In genomic region chr3:154334973-154335420, GRCh38 we compare ENCODE assay signal across 8 cellular contexts. TPM values are rescaled to one million over a fixed set of nuclear protein-coding genes. Genes with fewer than 3 reads are reported as not detected.
A peak's percentile ranks its signal among the peaks of the same experiment; 100 is the strongest.
DNase-seq lines count a peak whose midpoint lies in the region; ATAC-seq and TF ChIP-seq lines count a peak whose summit lies in the region.

No MANE protein-coding gene starts in this region.

- H3K27me3 ChIP-seq in adrenal gland, result peaks cover under 1% of the 10 kb centered on the region

- H3K4me1 ChIP-seq in adrenal gland (replicated peaks in 1 of 2), result no peaks in the 10 kb centered on the region

- 8 to 21% (median 15%) methylated on average over 3 of the region's 3 CpGs for WGBS in adrenal gland, 4 donors

- H3K4me3 ChIP-seq in adrenal gland, result no peak overlapping the region

- intact Hi-C loops in adrenal gland (cut with DNase I), result loop anchor here in 1 of 2 donors (10.0 kb wide), 1 partner anchor 990 kb away; no protein-coding TSS in a partner anchor

- no peaks in the 10 kb centered on the region for H3K9me3 ChIP-seq in adrenal gland (replicated peaks in 1 of 3)

- DNase-seq in AG20443 (ENCODE audit: low spot score), result peak; percentile 29
- peak; percentile 35 for DNase-seq in NCI-H1694 (lab: John Stamatoyannopoulos, UW)
- DNase-seq in adrenal gland, result no peak
- DNase-seq in left kidney (ENCODE audit: low read depth, low spot score), result peak; percentile 49

- H3K27ac ChIP-seq in adrenal gland, result no peak overlapping the region

- no peaks in the 10 kb centered on the region for H3K36me3 ChIP-seq in adrenal gland (replicated peaks in 1 of 2)

- peak; percentile 37 to 65 (median 44) for TF ChIP-seq CTCF in adrenal gland (IDR thresholded peaks at IDR 0.05)

- ATAC-seq in GM18502 (IDR thresholded peaks at IDR 0.05; ENCODE audit: poor library complexity, unreplicated experiment) (peak; percentile 65), GM19467 (IDR thresholded peaks at IDR 0.05; ENCODE audit: unreplicated experiment) (no peak), GM21825 (IDR thresholded peaks at IDR 0.05; ENCODE audit: unreplicated experiment) (no peak), HG02642 (IDR thresholded peaks at IDR 0.05; ENCODE audit: poor library complexity, unreplicated experiment) (no peak)

- no peak for TF ChIP-seq POLR2A in adrenal gland (IDR thresholded peaks at IDR 0.05)

RNA-seq across cellular contexts. Expression of gene DHX36, which starts 10.7 kb away (rescaled TPM):
- 10 to 100 TPM; 26.6 to 70.3 (median 43.1) TPM for total RNA-seq in adrenal gland
- 10 to 100 TPM; 17.4 to 52.9 (median 26.3) TPM for polyA plus RNA-seq in adrenal gland

Comparison
In these comparisons a context has a peak if more than half of its experiments do, and no peak if none do; other contexts are left out.
1. DNase-seq: peak in AG20443 (single experiment), NCI-H1694 (single experiment) and left kidney (single experiment); none in adrenal gland (0 of 7).